In the genomic region with DNA sequence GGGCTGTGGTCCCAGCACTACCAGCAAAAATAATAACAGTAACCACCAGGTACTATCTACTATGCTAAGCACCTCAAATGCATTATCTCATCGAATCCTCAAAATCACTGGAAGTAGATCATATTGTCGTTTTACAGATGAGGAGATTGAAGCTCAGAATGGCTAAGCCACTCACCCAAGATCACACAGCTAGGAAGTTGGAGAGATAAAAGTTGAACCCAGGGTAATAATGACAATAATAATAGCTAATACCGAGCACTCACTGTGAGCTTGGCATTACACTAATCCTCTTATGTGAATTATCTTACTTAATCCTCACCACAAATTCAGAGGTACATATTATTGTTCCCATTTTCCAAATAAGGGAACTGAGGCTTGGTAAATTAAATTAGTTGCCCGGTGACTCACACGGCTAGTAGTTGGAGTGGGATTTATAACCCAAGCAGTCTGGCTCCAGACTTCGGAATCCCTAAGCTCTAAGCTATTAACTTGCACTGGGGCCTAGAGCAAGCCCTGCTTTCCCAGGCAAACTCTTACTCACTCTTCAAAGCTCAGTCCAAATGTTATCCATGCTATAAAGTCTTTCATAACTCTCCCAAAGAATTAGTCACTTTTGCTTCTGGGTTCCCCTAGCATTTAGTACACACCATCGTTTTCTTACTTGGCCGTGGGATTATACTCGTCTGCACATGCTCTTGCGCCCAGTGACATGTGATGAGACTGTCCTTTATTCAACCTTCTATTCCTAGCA, we compare ENCODE assay signal across 11 cellular contexts. TPM values are rescaled to one million over a fixed set of nuclear protein-coding genes. Genes with fewer than 3 reads are reported as not detected.
DNase-seq lines count a peak whose midpoint lies in the region; ATAC-seq and TF ChIP-seq lines count a peak whose summit lies in the region.
"Had no signal": no experiment of that assay in that cellular context is flagged by ENCODE, and none has a peak within 500 bp of the region (broad histone marks: within the 10 kb centered on the region; RNA-seq: fewer than 3 reads in every experiment).

No MANE protein-coding gene starts in this region.

- no peak for TF ChIP-seq POLR2A in GM18505 (IDR thresholded peaks at IDR 0.05; ENCODE audit: borderline replicate concordance, extremely low read depth, insufficient read depth, insufficient read length)

- TF ChIP-seq CTCF in nephron (IDR thresholded peaks at IDR 0.05; ENCODE audit: unreplicated experiment in 3 of 3) = no peak

- no peaks in the 10 kb centered on the region for H3K9me3 Mint-ChIP-seq in nephron
- H3K9me3 Mint-ChIP-seq: stimulated activated naive B cell treated with anti-CD40 and anti-IgM and Interleukin-4, amounts not matched to agents 10 μg/mL and 1 μg/mL and 100 μg/mL, for 72 hours; T-cell had no signal

- in situ Hi-C loops in ACHN (cut with HindIII; ENCODE audit: low pct_ligation_motif_present, low pct_unique_long_range_greater_than_20kb, low sequenced_read_pairs) = no loop called here

- peak; percentile 83 for ATAC-seq in esophagus mucosa
- no peak for ATAC-seq in GM18505 (IDR thresholded peaks at IDR 0.05; ENCODE audit: unreplicated experiment)
- no peak for ATAC-seq in HG02642 (IDR thresholded peaks at IDR 0.05; ENCODE audit: poor library complexity, unreplicated experiment)
- ATAC-seq: stimulated activated naive B cell treated with anti-CD40 and anti-IgM and Interleukin-4, amounts not matched to agents 10 μg/mL and 1 μg/mL and 100 μg/mL, for 72 hours had no signal

- no peaks in the 10 kb centered on the region for H3K36me3 Mint-ChIP-seq in nephron (ENCODE audit: low read depth)
- H3K36me3 Mint-ChIP-seq: stimulated activated naive B cell treated with anti-CD40 and anti-IgM and Interleukin-4, amounts not matched to agents 10 μg/mL and 1 μg/mL and 100 μg/mL, for 72 hours; T-cell had no signal

- H3K4me1 Mint-ChIP-seq in nephron = peaks cover 59% of the 10 kb centered on the region

- DNase-seq in COLO829 (ENCODE audit: low spot score) = peak; percentile 43
- peak; percentile 95 for DNase-seq in RPMI7951 (ENCODE audit: low read depth)
- no peak for DNase-seq in activated gamma-delta T cell treated with Interleukin-2 at 50 U/mL for 16 hours
- no peak for DNase-seq in ACHN
- DNase-seq: NCI-H1694; stimulated activated naive B cell treated with anti-CD40 and anti-IgM and Interleukin-4, amounts not matched to agents 10 μg/mL and 1 μg/mL and 100 μg/mL, for 72 hours; T-cell had no signal

- H3K27me3 Mint-ChIP-seq in nephron (ENCODE audit: low read depth) = peaks cover 17% of the 10 kb centered on the region

- peak overlapping the region in 2 of 3 experiments; percentile 71 to 77 for H3K27ac Mint-ChIP-seq in nephron
- H3K27ac Mint-ChIP-seq: stimulated activated naive B cell treated with anti-CD40 and anti-IgM and Interleukin-4, amounts not matched to agents 10 μg/mL and 1 μg/mL and 100 μg/mL, for 72 hours; T-cell had no signal

- peak overlapping the region in 2 of 3 experiments; percentile 11 to 28 for H3K4me3 Mint-ChIP-seq in nephron
- H3K4me3 Mint-ChIP-seq: stimulated activated naive B cell treated with anti-CD40 and anti-IgM and Interleukin-4, amounts not matched to agents 10 μg/mL and 1 μg/mL and 100 μg/mL, for 72 hours; T-cell had no signal

RNA-seq across cellular contexts. Expression of gene ARSI, which starts 3.8 kb away (rescaled TPM):
- 0.10 TPM in 1 of 2 replicates, not detected in the other for total RNA-seq in RPMI7951 (2014; rRNA removed; shearing (Covaris generic))
- 1.7 TPM for total RNA-seq in esophagus mucosa

RNA-seq across cellular contexts. Expression of gene CAMK2A, which starts 9.3 kb away (rescaled TPM):
- 0.60 and 1.1 TPM in 2 replicates for total RNA-seq in RPMI7951 (2014; rRNA removed; shearing (Covaris generic))
- total RNA-seq in esophagus mucosa = 0.28 TPM
- total RNA-seq: T-cell had no signal

RNA-seq across cellular contexts. Expression of gene TCOF1, which starts 58.6 kb away (rescaled TPM):
- 19.1 and 21.4 TPM in 2 replicates for total RNA-seq in RPMI7951 (2014; rRNA removed; shearing (Covaris generic))
- total RNA-seq in esophagus mucosa = 24.8 TPM

Comparison
In these comparisons a context has a peak if more than half of its experiments do, and no peak if none do; other contexts are left out.
1. DNase-seq: peak in COLO829 (single experiment) and RPMI7951 (single experiment); none in activated gamma-delta T cell treated with Interleukin-2 at 50 U/mL for 16 hours (single experiment) and ACHN (single experiment).